ENCODE assay signal across 8 cellular contexts in the genomic region with DNA sequence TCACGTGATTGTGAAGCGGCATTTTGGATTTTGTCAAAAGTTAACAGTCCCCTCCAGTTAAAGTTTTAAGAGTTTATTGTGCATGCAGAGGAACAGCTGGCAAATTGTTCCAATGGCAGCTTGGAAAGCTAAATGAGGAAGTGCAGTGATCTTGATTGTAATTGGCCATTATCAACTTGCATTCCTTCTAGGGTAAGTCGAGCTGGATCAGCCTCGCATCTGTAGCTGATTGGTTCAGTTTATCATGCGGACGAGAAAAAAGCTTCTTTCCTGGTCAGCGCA. TPM values are rescaled to one million over a fixed set of nuclear protein-coding genes. Genes with fewer than 3 reads are reported as not detected.
DNase-seq lines count a peak whose midpoint lies in the region; ATAC-seq and TF ChIP-seq lines count a peak whose summit lies in the region.

No MANE protein-coding gene starts in this region.

- peaks cover 21% of the 10 kb centered on the region for H3K36me3 ChIP-seq in RWPE2 (ENCODE audit: low read depth)
- H3K36me3 ChIP-seq in ectodermal cell (ENCODE audit: control insufficient read depth, insufficient read depth, low read length) = no peaks in the 10 kb centered on the region
- H3K36me3 ChIP-seq in vagina = no peaks in the 10 kb centered on the region

- peaks cover 5% of the 10 kb centered on the region for H3K4me1 ChIP-seq in RWPE2 (ENCODE audit: insufficient read depth, poor library complexity, severe bottlenecking)
- peaks cover 6% of the 10 kb centered on the region for H3K4me1 ChIP-seq in ectodermal cell (ENCODE audit: control insufficient read depth, insufficient read depth, low read length)
- peaks cover 9% of the 10 kb centered on the region for H3K4me1 ChIP-seq in vagina

- 11 to 14% methylated on average over 7 of the region's 7 CpGs for WGBS in ectodermal cell, 2 experiments

- H3K4me3 ChIP-seq in RWPE2 (ENCODE audit: severe bottlenecking) (peak overlapping the region; percentile 68), ectodermal cell (ENCODE audit: insufficient read depth, low read depth, low read length) (peak overlapping the region; percentile 95), vagina (peak overlapping the region; percentile 63 to 75)

- H3K27me3 ChIP-seq in RWPE2 (ENCODE audit: insufficient read depth, poor library complexity, severe bottlenecking) (no peaks in the 10 kb centered on the region), ectodermal cell (ENCODE audit: control insufficient read depth, insufficient read depth, low read length, poor library complexity, severe bottlenecking) (peaks cover 9% of the 10 kb centered on the region), vagina (no peaks in the 10 kb centered on the region)

- TF ChIP-seq POLR2A in vagina (IDR thresholded peaks at IDR 0.05) = no peak

- TF ChIP-seq CTCF in RWPE2 (IDR thresholded peaks at IDR 0.05; ENCODE audit: poor library complexity, severe bottlenecking) (no peak), vagina (IDR thresholded peaks at IDR 0.05) (no peak)

- H3K27ac ChIP-seq in RWPE2 (ENCODE audit: poor library complexity, severe bottlenecking) (peak overlapping the region; percentile 76), ectodermal cell (ENCODE audit: insufficient read depth, low read depth, low read length, poor library complexity, severe bottlenecking) (peak overlapping the region; percentile 71), vagina (peak overlapping the region; percentile 89)

- DNase-seq in SHP77 treated with DMSO at 0.1 percent for 48 hours (lab: John Stamatoyannopoulos, UW) = peak; percentile 14
- DNase-seq in SHP77 (lab: John Stamatoyannopoulos, UW) = no peak
- DNase-seq in RWPE2 (ENCODE audit: low spot score) = no peak
- peak; percentile 52 for DNase-seq in midbrain (lab: John Stamatoyannopoulos, UW)
- no peak for DNase-seq in vagina (ENCODE audit: extremely low spot score in 2 of 2)
- DNase-seq in posterior cingulate gyrus = no peak

- peaks cover 3% of the 10 kb centered on the region for H3K9me3 ChIP-seq in RWPE2 (ENCODE audit: severe bottlenecking)
- H3K9me3 ChIP-seq in ectodermal cell (ENCODE audit: control insufficient read depth, low read length) = no peaks in the 10 kb centered on the region
- H3K9me3 ChIP-seq in vagina = no peaks in the 10 kb centered on the region

- intact Hi-C loops in vagina (cut with DNase I) (no loop called here), posterior cingulate gyrus (cut with DNase I) (no loop called here)

- ATAC-seq in HG02759 (IDR thresholded peaks at IDR 0.05; ENCODE audit: unreplicated experiment) (peak; percentile 10), RWPE2 (ENCODE audit: low read depth) (peak; percentile 25; the same call in 2 of the 3 replicates)

RNA-seq across cellular contexts. Expression of a gene that starts 0.6 kb away (rescaled TPM):
- 25.1 TPM for polyA plus RNA-seq in ectodermal cell (2013, experiment 1 of 4)
- 36.1 TPM for polyA plus RNA-seq in ectodermal cell (2013, experiment 2 of 4)
- polyA plus RNA-seq in ectodermal cell (2013, experiment 3 of 4) = 18.1 TPM
- polyA plus RNA-seq in ectodermal cell (2013, experiment 4 of 4) = 19.7 TPM
- 14.5 TPM for total RNA-seq in vagina

RNA-seq across cellular contexts. Expression of a gene that starts 7.3 kb away (rescaled TPM):
- 541 TPM for polyA plus RNA-seq in ectodermal cell (2013, experiment 1 of 4)
- 480 TPM for polyA plus RNA-seq in ectodermal cell (2013, experiment 2 of 4)
- 516 TPM for polyA plus RNA-seq in ectodermal cell (2013, experiment 3 of 4)
- polyA plus RNA-seq in ectodermal cell (2013, experiment 4 of 4) = 545 TPM
- total RNA-seq in vagina = 463 TPM

RNA-seq across cellular contexts. Expression of a gene that starts 26.8 kb away (rescaled TPM):
- polyA plus RNA-seq in ectodermal cell (2013, experiment 1 of 4) = 17.8 TPM
- polyA plus RNA-seq in ectodermal cell (2013, experiment 2 of 4) = 21.0 TPM
- polyA plus RNA-seq in ectodermal cell (2013, experiment 3 of 4) = 15.5 TPM
- polyA plus RNA-seq in ectodermal cell (2013, experiment 4 of 4) = 17.7 TPM
- 36.1 TPM for total RNA-seq in vagina

RNA-seq across cellular contexts. Expression of a gene that starts 31.2 kb away (rescaled TPM):
- polyA plus RNA-seq in ectodermal cell (2013, experiment 1 of 4) = 18.8 TPM
- 21.0 TPM for polyA plus RNA-seq in ectodermal cell (2013, experiment 2 of 4)
- polyA plus RNA-seq in ectodermal cell (2013, experiment 3 of 4) = 16.4 TPM
- 18.2 TPM for polyA plus RNA-seq in ectodermal cell (2013, experiment 4 of 4)
- 7.1 TPM for total RNA-seq in vagina

RNA-seq across cellular contexts. Expression of a gene that starts 34.5 kb away (rescaled TPM):
- 94.1 TPM for polyA plus RNA-seq in ectodermal cell (2013, experiment 1 of 4)
- polyA plus RNA-seq in ectodermal cell (2013, experiment 2 of 4) = 94.8 TPM
- polyA plus RNA-seq in ectodermal cell (2013, experiment 3 of 4) = 85.4 TPM
- polyA plus RNA-seq in ectodermal cell (2013, experiment 4 of 4) = 95.3 TPM
- total RNA-seq in vagina = 23.8 TPM

Comparison
In these comparisons a context has a peak if more than half of its experiments do, and no peak if none do; other contexts are left out.
1. DNase-seq: peak in SHP77 treated with DMSO at 0.1 percent for 48 hours (single experiment) and midbrain (single experiment); none in SHP77 (0 of 2), RWPE2 (single experiment), vagina (0 of 2) and posterior cingulate gyrus (0 of 10).
2. Peak in every context shown above with its lines, with median percentiles within 50 percentile points of each other: H3K27ac ChIP-seq and H3K4me3 ChIP-seq.